Comparison of ENCODE assay signal across 7 cellular contexts in the genomic region with DNA sequence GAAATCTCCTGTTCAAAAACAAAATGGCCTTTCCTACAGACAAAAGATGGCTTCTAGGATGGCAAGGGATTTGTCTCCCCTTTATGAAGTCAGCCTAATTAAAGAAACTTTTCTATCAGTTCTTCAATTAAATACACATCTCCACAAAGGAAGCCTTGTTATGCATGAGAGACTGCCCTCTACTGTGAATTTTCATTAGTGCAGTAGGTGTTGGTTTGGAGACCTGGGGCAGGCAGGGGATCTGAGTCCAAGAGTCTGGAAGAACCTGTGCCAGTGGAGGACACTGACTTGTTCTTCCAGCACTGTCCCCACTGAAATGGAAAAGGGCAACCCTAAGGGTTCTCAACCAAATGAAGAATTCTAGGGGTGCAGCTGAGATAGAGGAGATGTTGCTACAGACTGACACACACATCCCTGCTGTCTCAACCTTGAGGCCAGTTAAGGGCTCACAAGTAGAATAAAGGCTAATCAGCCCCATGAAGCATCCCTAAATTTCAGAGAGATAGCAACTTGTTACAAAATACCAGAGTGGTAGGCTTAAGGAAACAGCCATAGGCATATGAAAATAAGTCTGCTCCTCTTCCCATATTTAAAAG.
DNase-seq lines count a peak whose midpoint lies in the region; ATAC-seq and TF ChIP-seq lines count a peak whose summit lies in the region.

No MANE protein-coding gene starts in this region.

- H3K27me3 ChIP-seq in GM23248 (replicated peaks; ENCODE audit: insufficient read depth) = no peaks in the 10 kb centered on the region
- no peaks in the 10 kb centered on the region for H3K27me3 ChIP-seq in kidney epithelial cell (ENCODE audit: control insufficient read depth, insufficient read depth, low read length)
- H3K27me3 ChIP-seq in transverse colon = no peaks in the 10 kb centered on the region

- ATAC-seq in HG02938 (IDR thresholded peaks at IDR 0.05; ENCODE audit: unreplicated experiment) = no peak

- H3K36me3 ChIP-seq in GM23248 (ENCODE audit: low read depth) (no peaks in the 10 kb centered on the region), kidney epithelial cell (ENCODE audit: control insufficient read depth, insufficient read depth, low read length) (no peaks in the 10 kb centered on the region), transverse colon (no peaks in the 10 kb centered on the region)

- H3K9ac ChIP-seq in GM23248 = no peak overlapping the region; the same call in 1 of the 2 replicates

- TF ChIP-seq CTCF in kidney epithelial cell (IDR thresholded peaks at IDR 0.05; ENCODE audit: insufficient read depth, low read length, poor library complexity, severe bottlenecking) (peak; percentile 67), transverse colon (IDR thresholded peaks at IDR 0.05) (peak; percentile 69 to 74 (median 70))

- TF ChIP-seq EP300 in transverse colon (IDR thresholded peaks at IDR 0.05; ENCODE audit: low read depth) = no peak

- H3K9me3 ChIP-seq in GM23248 (ENCODE audit: low read depth) (no peaks in the 10 kb centered on the region), transverse colon (no peaks in the 10 kb centered on the region)

- no peak for TF ChIP-seq POLR2A in transverse colon (IDR thresholded peaks at IDR 0.05)

- intact Hi-C loops in transverse colon (cut with DNase I; ENCODE audit: low total_unique reads) = loop anchor here (2.0 kb wide), 1 partner anchor 133 kb away; no protein-coding TSS in a partner anchor

- peaks cover 15% of the 10 kb centered on the region for H3F3A ChIP-seq in GM23248 (ENCODE audit: insufficient read depth)

- no peaks in the 10 kb centered on the region for H3K9me2 ChIP-seq in GM23248 (ENCODE audit: insufficient read depth)

- H3K4me1 ChIP-seq in GM23248 (ENCODE audit: insufficient read depth) = peaks cover 7% of the 10 kb centered on the region; the same call in 1 of the 2 replicates
- peaks cover 0 to 6% (median 0%) of the 10 kb centered on the region in 4 donors for H3K4me1 ChIP-seq in transverse colon

- H3K27ac ChIP-seq in GM23248 (peak overlapping the region; percentile 12; the same call in 1 of the 2 replicates), transverse colon (peak overlapping the region in 2 of 4 donors; percentile 67 to 69)

- in situ Hi-C loops in GM23248 (cut with MboI) = loop anchor here (5.0 kb wide), 1 partner anchor 367 kb away; no protein-coding TSS in a partner anchor
- in situ Hi-C loops in T47D (cut with HindIII; ENCODE audit: low pct_unique_long_range_greater_than_20kb, low sequenced_read_pairs) = no loop called here
- in situ Hi-C loops in transverse colon (cut with MboI; ENCODE audit: low pct_ligation_motif_present in 1 of 4, low pct_unique_long_range_greater_than_20kb in 1 of 4, low sequenced_read_pairs in 3 of 4) = loop anchor here in 3 of 4 donors (5.0 to 10.0 kb wide), 2 partner anchors 365 to 367 kb away; no protein-coding TSS in a partner anchor

- no peak overlapping the region for H2AFZ ChIP-seq in GM23248

- DNase-seq in EH (ENCODE audit: low read depth) (peak; percentile 75), GM23248 (peak; percentile 78), NCI-H2227 treated with DMSO at 0.1 percent for 48 hours (lab: John Stamatoyannopoulos, UW) (peak; percentile 49), T47D (ENCODE audit: low read depth in 1 of 2, low spot score in 1 of 2) (peak; percentile 29 to 77), kidney epithelial cell (ENCODE audit: low read depth) (peak; percentile 23), transverse colon (no peak)

- H3K79me2 ChIP-seq in GM23248 (ENCODE audit: insufficient read depth) = no peaks in the 10 kb centered on the region

- no peaks in the 10 kb centered on the region for H4K20me1 ChIP-seq in GM23248 (ENCODE audit: insufficient read depth)

- no peak overlapping the region for H3K4me2 ChIP-seq in GM23248 (ENCODE audit: unreplicated experiment)

- H3K4me3 ChIP-seq in GM23248 (no peak overlapping the region), kidney epithelial cell (ENCODE audit: low read depth, low read length) (no peak overlapping the region), transverse colon (no peak overlapping the region)
